In the genomic region with DNA sequence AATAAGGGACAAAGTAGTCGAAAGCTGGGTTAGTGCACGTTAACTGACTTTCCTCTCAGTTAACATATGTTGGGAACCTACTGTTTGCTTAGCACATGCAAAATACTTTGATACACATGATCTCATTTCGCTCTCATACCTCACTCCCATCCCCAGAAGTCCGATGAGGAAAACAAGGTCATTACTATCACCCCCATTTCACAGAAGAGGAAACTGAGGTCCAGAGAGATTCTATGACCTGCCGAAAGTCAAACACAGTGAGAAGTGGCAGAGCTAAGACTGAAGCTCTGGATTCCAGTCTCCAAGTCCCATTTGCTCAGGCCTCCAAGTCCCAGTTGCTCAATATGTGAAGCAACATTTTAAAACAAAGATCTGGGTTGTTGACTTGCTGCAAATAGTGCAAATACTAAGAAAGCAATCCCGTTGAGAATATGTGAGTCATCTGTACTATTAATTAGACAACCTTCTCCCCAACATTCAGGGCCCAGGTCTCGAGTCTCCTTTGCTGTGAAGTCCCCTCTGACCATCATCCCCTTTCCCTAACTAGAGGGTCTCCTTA, we compare ENCODE assay signal across 2 cellular contexts.
TF ChIP-seq lines count a peak whose summit lies in the region.

No MANE protein-coding gene starts in this region.

TF ChIP-seq in IMR-90, 13 proteins besides CTCF, POLR2A, EP300 and RAD21:
- TF ChIP-seq CHD1 (IDR thresholded peaks at IDR 0.05; ENCODE audit: low read depth, low read length) (no peak), CEBPB (IDR thresholded peaks at IDR 0.05; ENCODE audit: low read depth, low read length) (peak; percentile 94)

TF ChIP-seq in endothelial cell of umbilical vein, 7 proteins besides CTCF, POLR2A, EP300 and RAD21:
- TF ChIP-seq EZH2 (IDR thresholded peaks at IDR 0.05; ENCODE audit: borderline replicate concordance, low read depth, low read length, severe bottlenecking) = no peak
- TF ChIP-seq, protein P1, sequence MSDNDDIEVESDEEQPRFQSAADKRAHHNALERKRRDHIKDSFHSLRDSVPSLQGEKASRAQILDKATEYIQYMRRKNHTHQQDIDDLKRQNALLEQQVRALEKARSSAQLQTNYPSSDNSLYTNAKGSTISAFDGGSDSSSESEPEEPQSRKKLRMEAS (IDR thresholded peaks at IDR 0.05; ENCODE audit: insufficient read depth, insufficient read length) = no peak
- no peak for TF ChIP-seq FOS (IDR thresholded peaks at IDR 0.05; ENCODE audit: borderline replicate concordance, insufficient read depth, low read length)
- no peak for TF ChIP-seq POLR2AphosphoS5 (IDR thresholded peaks at IDR 0.05; ENCODE audit: insufficient read depth, low read depth, low read length)
- TF ChIP-seq JUN (IDR thresholded peaks at IDR 0.05; ENCODE audit: borderline replicate concordance, insufficient read depth, insufficient read length, low read depth) = no peak
- no peak for TF ChIP-seq MYC (IDR thresholded peaks at IDR 0.05; ENCODE audit: low read depth, low read length)
- no peak for TF ChIP-seq GATA2 (IDR thresholded peaks at IDR 0.05; ENCODE audit: insufficient read depth, insufficient read length, low read depth, low read length)
